ENCODE assay signal across 19 cellular contexts in genomic region chr1:33390550-33390949, GRCh38. TPM values are rescaled to one million over a fixed set of nuclear protein-coding genes. Genes with fewer than 3 reads are reported as not detected.
A peak's percentile ranks its signal among the peaks of the same experiment; 100 is the strongest.
DNase-seq lines count a peak whose midpoint lies in the region; FAIRE-seq and TF ChIP-seq lines count a peak whose summit lies in the region.
"Had no signal": no experiment of that assay in that cellular context is flagged by ENCODE, and none has a peak within 500 bp of the region (broad histone marks: within the 10 kb centered on the region; RNA-seq: fewer than 3 reads in every experiment).

No MANE protein-coding gene starts in this region.

- DNase-seq in GM04504 (ENCODE audit: low read depth) = peak; percentile 47
- DNase-seq in amniotic epithelial cell (ENCODE audit: low read depth) = peak; percentile 79
- DNase-seq in fibroblast of pulmonary artery (ENCODE audit: low read depth) = peak; percentile 32
- DNase-seq in sigmoid colon = no peak
- DNase-seq in kidney = no peak
- no peak for DNase-seq in HK-2 (ENCODE audit: unreplicated experiment)
- no peak for DNase-seq in HTR-8/SVneo (ENCODE audit: insufficient read length, low spot score)
- no peak for DNase-seq in activated gamma-delta T cell treated with Interleukin-2 at 50 U/mL for 16 hours
- DNase-seq: activated CD8-positive, alpha-beta T cell treated with anti-CD3 and anti-CD28 coated beads for 36 hours; activated T-cell treated with anti-CD3 and anti-CD28 coated beads, Interleukin-2, amount 50 U/mL, for 48 hours; CD4-positive, alpha-beta T cell; effector CD4-positive, alpha-beta T cell; left ventricle myocardium superior; NCI-H146; NCI-H2227 treated with DMSO at 0.1 percent for 48 hours; T-helper 1 cell; transverse colon had no signal

- TF ChIP-seq EP300 in sigmoid colon (IDR thresholded peaks at IDR 0.05) = no peak

- no peak for TF ChIP-seq POLR2A in sigmoid colon (IDR thresholded peaks at IDR 0.05)

- no peak overlapping the region for H3K9ac ChIP-seq in kidney (ENCODE audit: low read length in 2 of 2)

- FAIRE-seq in kidney (lab: Jason Lieb, UNC) (no peak), HTR-8/SVneo (lab: Jason Lieb, UNC) (no peak)
- FAIRE-seq: frontal cortex had no signal

- H3K4me1 ChIP-seq in sigmoid colon (peaks cover 0 to 65% (median 51%) of the 10 kb centered on the region in 4 donors), kidney (ENCODE audit: control insufficient read depth in 1 of 2, insufficient read depth in 1 of 2, low read depth in 1 of 2, low read length in 2 of 2) (no peaks in the 10 kb centered on the region)
- H3K4me1 ChIP-seq: HAP-1 had no signal

- H3K27ac ChIP-seq in sigmoid colon (peak overlapping the region; percentile 29 to 72 (median 64)), kidney (ENCODE audit: low read depth in 2 of 2, low read length in 2 of 2) (no peak overlapping the region)

- H3K36me3 ChIP-seq in sigmoid colon (no peaks in the 10 kb centered on the region), kidney (ENCODE audit: control insufficient read depth in 1 of 2, insufficient read depth in 2 of 2, low read length in 2 of 2) (no peaks in the 10 kb centered on the region)
- H3K36me3 ChIP-seq: HAP-1, transverse colon had no signal

- 70 to 84% methylated on average over 2 of the region's 2 CpGs for WGBS in sigmoid colon, 2 donors

- intact Hi-C loops in sigmoid colon (cut with DNase I) = loop anchor here (5.0 kb wide), 1 partner anchor 37 kb away; no protein-coding TSS in a partner anchor
- intact Hi-C loops in kidney (cut with DNase I) = no loop called here

- no peaks in the 10 kb centered on the region for H3K9me3 ChIP-seq in sigmoid colon
- no peaks in the 10 kb centered on the region for H3K9me3 ChIP-seq in kidney (ENCODE audit: control insufficient read depth in 1 of 2, low read length in 2 of 2)
- H3K9me3 ChIP-seq: HAP-1, transverse colon had no signal

- no peaks in the 10 kb centered on the region for H3K27me3 ChIP-seq in sigmoid colon
- H3K27me3 ChIP-seq: transverse colon had no signal

- TF ChIP-seq CTCF in fibroblast of pulmonary artery (IDR thresholded peaks at IDR 0.05; ENCODE audit: low read length, missing control alignments) (no peak), sigmoid colon (IDR thresholded peaks at IDR 0.05) (no peak), kidney (IDR thresholded peaks at IDR 0.05; ENCODE audit: borderline replicate concordance, extremely low read depth, insufficient read depth) (no peak)

- H3K4me3 ChIP-seq in fibroblast of pulmonary artery (replicated peaks; ENCODE audit: low read depth, low read length) (no peak overlapping the region), sigmoid colon (no peak overlapping the region), kidney (ENCODE audit: low read length in 2 of 2) (no peak overlapping the region)
- H3K4me3 ChIP-seq: HAP-1, transverse colon had no signal

RNA-seq across cellular contexts. Expression of gene PHC2, which starts 40.3 kb away (rescaled TPM):
- total RNA-seq in sigmoid colon (100 to 1,000 TPM in 3 of 4 donors, 10 to 100 TPM in 1; 96.3 to 199 (median 124) TPM), kidney (149 TPM)
- polyA plus RNA-seq in sigmoid colon (10 to 100 TPM; 56.2 to 96.3 (median 76.3) TPM), kidney (ENCODE audit: insufficient read depth, low read depth, low replicate concordance) (118 TPM)

Comparison
In these comparisons a context has a peak if more than half of its experiments do, and no peak if none do; other contexts are left out.
1. DNase-seq: peak in GM04504 (single experiment), amniotic epithelial cell (single experiment) and fibroblast of pulmonary artery (single experiment); none in sigmoid colon (single experiment), kidney (single experiment), HK-2 (single experiment), HTR-8/SVneo (single experiment) and activated gamma-delta T cell treated with Interleukin-2 at 50 U/mL for 16 hours (single experiment).
2. H3K27ac ChIP-seq: peak in sigmoid colon (4 of 4); none in kidney (0 of 2).